Comparison of ENCODE assay signal across 11 cellular contexts in genomic region chr15:64636101-64636500, GRCh38.
DNase-seq lines count a peak whose midpoint lies in the region; ATAC-seq and TF ChIP-seq lines count a peak whose summit lies in the region.
"Had no signal": no experiment of that assay in that cellular context is flagged by ENCODE, and none has a peak within 500 bp of the region (broad histone marks: within the 10 kb centered on the region; RNA-seq: fewer than 3 reads in every experiment).

No MANE protein-coding gene starts in this region.

- H3K36me3 ChIP-seq in vagina = no peaks in the 10 kb centered on the region

- H3K27me3 Mint-ChIP-seq in stimulated activated naive CD8-positive, alpha-beta T cell treated with anti-CD3 and anti-CD28 coated beads, Interleukin-15, Interleukin-2, amounts not matched to agents 100 ng/mL and 50 ng/mL, for 24 hours = no peaks in the 10 kb centered on the region
- H3K27me3 Mint-ChIP-seq in stimulated activated naive CD8-positive, alpha-beta T cell treated with anti-CD3 and anti-CD28 coated beads, Interleukin-15, amount 100 ng/mL, for 72 hours = no peaks in the 10 kb centered on the region
- H3K27me3 Mint-ChIP-seq in mesothelial cell of epicardium (ENCODE audit: low read depth) = no peaks in the 10 kb centered on the region

- H3K36me3 Mint-ChIP-seq in stimulated activated naive CD8-positive, alpha-beta T cell treated with anti-CD3 and anti-CD28 coated beads, Interleukin-15, Interleukin-2, amounts not matched to agents 100 ng/mL and 50 ng/mL, for 24 hours (ENCODE audit: low read depth) = peaks cover 35% of the 10 kb centered on the region
- H3K36me3 Mint-ChIP-seq in mesothelial cell of epicardium = peaks cover 21% of the 10 kb centered on the region

- H3K4me1 ChIP-seq in vagina = peaks cover 50% of the 10 kb centered on the region

- no peak overlapping the region for H3K4me3 Mint-ChIP-seq in stimulated activated naive CD8-positive, alpha-beta T cell treated with anti-CD3 and anti-CD28 coated beads, Interleukin-15, Interleukin-2, amounts not matched to agents 100 ng/mL and 50 ng/mL, for 24 hours
- H3K4me3 Mint-ChIP-seq in stimulated activated naive CD8-positive, alpha-beta T cell treated with anti-CD3 and anti-CD28 coated beads, Interleukin-15, amount 100 ng/mL, for 72 hours = no peak overlapping the region
- H3K4me3 Mint-ChIP-seq in mesothelial cell of epicardium = no peak overlapping the region
- H3K4me3 Mint-ChIP-seq: activated T-cell treated with anti-CD3 and anti-CD28 coated beads, Interleukin-2, amount 50 U/mL, for 4 hours had no signal

- H3K4me3 ChIP-seq in vagina = no peak overlapping the region

- DNase-seq in stimulated activated naive CD8-positive, alpha-beta T cell treated with anti-CD3 and anti-CD28 coated beads, Interleukin-15, amount 100 ng/mL, for 72 hours = no peak
- no peak for DNase-seq in mesothelial cell of epicardium (ENCODE audit: low spot score in 2 of 2, unreplicated experiment in 2 of 2)
- DNase-seq in vagina (ENCODE audit: extremely low spot score in 2 of 2) = no peak
- DNase-seq in NCI-H2171 (lab: John Stamatoyannopoulos, UW) = no peak
- DNase-seq: activated T-cell treated with anti-CD3 and anti-CD28 coated beads, Interleukin-2, amount 50 U/mL, for 4 hours; NCI-H774 had no signal

- peak overlapping the region; percentile 56 for H3K27ac Mint-ChIP-seq in stimulated activated naive CD8-positive, alpha-beta T cell treated with anti-CD3 and anti-CD28 coated beads, Interleukin-15, Interleukin-2, amounts not matched to agents 100 ng/mL and 50 ng/mL, for 24 hours
- H3K27ac Mint-ChIP-seq in stimulated activated naive CD8-positive, alpha-beta T cell treated with anti-CD3 and anti-CD28 coated beads, Interleukin-15, amount 100 ng/mL, for 72 hours = peak overlapping the region in 1 of 2 donors; percentile 34
- H3K27ac Mint-ChIP-seq in mesothelial cell of epicardium = peak overlapping the region; percentile 90

- no peaks in the 10 kb centered on the region for H3K9me3 ChIP-seq in vagina

- intact Hi-C loops in vagina (cut with DNase I) = no loop called here

- H3K9me3 Mint-ChIP-seq in stimulated activated naive CD8-positive, alpha-beta T cell treated with anti-CD3 and anti-CD28 coated beads, Interleukin-15, Interleukin-2, amounts not matched to agents 100 ng/mL and 50 ng/mL, for 24 hours = peaks cover 11% of the 10 kb centered on the region
- peaks cover 9 to 12% of the 10 kb centered on the region in 2 donors for H3K9me3 Mint-ChIP-seq in stimulated activated naive CD8-positive, alpha-beta T cell treated with anti-CD3 and anti-CD28 coated beads, Interleukin-15, amount 100 ng/mL, for 72 hours
- peaks cover 9% of the 10 kb centered on the region for H3K9me3 Mint-ChIP-seq in mesothelial cell of epicardium

- H3K4me1 Mint-ChIP-seq in stimulated activated naive CD8-positive, alpha-beta T cell treated with anti-CD3 and anti-CD28 coated beads, Interleukin-15, Interleukin-2, amounts not matched to agents 100 ng/mL and 50 ng/mL, for 24 hours (ENCODE audit: low read depth) = peaks cover 73% of the 10 kb centered on the region
- peaks cover 75% of the 10 kb centered on the region for H3K4me1 Mint-ChIP-seq in stimulated activated naive CD8-positive, alpha-beta T cell treated with anti-CD3 and anti-CD28 coated beads, Interleukin-15, amount 100 ng/mL, for 72 hours
- peaks cover 31% of the 10 kb centered on the region for H3K4me1 Mint-ChIP-seq in mesothelial cell of epicardium

- ATAC-seq in stimulated activated naive CD8-positive, alpha-beta T cell treated with anti-CD3 and anti-CD28 coated beads, Interleukin-15, amount 100 ng/mL, for 72 hours = no peak
- ATAC-seq in HG03460 (IDR thresholded peaks at IDR 0.05; ENCODE audit: unreplicated experiment) (no peak), HG02642 (IDR thresholded peaks at IDR 0.05; ENCODE audit: poor library complexity, unreplicated experiment) (no peak)

- TF ChIP-seq POLR2A in vagina (IDR thresholded peaks at IDR 0.05) = no peak

- H3K27ac ChIP-seq in cingulate gyrus (ENCODE audit: low read depth, low read length) = peak overlapping the region; percentile 1
- peak overlapping the region; percentile 25 for H3K27ac ChIP-seq in vagina
- H3K27ac ChIP-seq: C4-2B had no signal

- TF ChIP-seq CTCF in mesothelial cell of epicardium (IDR thresholded peaks at IDR 0.05; ENCODE audit: unreplicated experiment) (no peak), vagina (IDR thresholded peaks at IDR 0.05) (no peak)

- no peaks in the 10 kb centered on the region for H3K27me3 ChIP-seq in vagina
